Comparison of ENCODE assay signal across 1 cellular context in genomic region chr16:951660-952301, GRCh38.
A peak's percentile ranks its signal among the peaks of the same experiment; 100 is the strongest.
TF ChIP-seq lines count a peak whose summit lies in the region.

No MANE protein-coding gene starts in this region.

TF ChIP-seq in IMR-90, 13 proteins besides CTCF, POLR2A, EP300 and RAD21:
- peak; percentile 99 for TF ChIP-seq BHLHE40 (IDR thresholded peaks at IDR 0.05; ENCODE audit: low read depth, low read length)
- TF ChIP-seq USF2 (IDR thresholded peaks at IDR 0.05; ENCODE audit: low read depth, low read length), result peak; percentile 21; the same call in 1 of the 2 replicates
- TF ChIP-seq RFX5 (IDR thresholded peaks at IDR 0.05; ENCODE audit: low read depth, low read length), result no peak
- no peak for TF ChIP-seq FOS (IDR thresholded peaks at IDR 0.05; ENCODE audit: low read depth, low read length)
- TF ChIP-seq ELK1 (IDR thresholded peaks at IDR 0.05; ENCODE audit: borderline replicate concordance, low read depth, low read length), result no peak
- no peak for TF ChIP-seq NFE2L2 (IDR thresholded peaks at IDR 0.05; ENCODE audit: low read depth, low read length)
- peak; percentile 32 for TF ChIP-seq RCOR1 (IDR thresholded peaks at IDR 0.05; ENCODE audit: insufficient replicate concordance, low read length)
- TF ChIP-seq CEBPB (IDR thresholded peaks at IDR 0.05; ENCODE audit: low read depth, low read length), result no peak
- TF ChIP-seq MAZ (IDR thresholded peaks at IDR 0.05; ENCODE audit: borderline replicate concordance, low read depth, low read length), result peak; percentile 64
- TF ChIP-seq MXI1 (IDR thresholded peaks at IDR 0.05; ENCODE audit: borderline replicate concordance, low read depth, low read length), result no peak
- TF ChIP-seq CHD1 (IDR thresholded peaks at IDR 0.05; ENCODE audit: low read depth, low read length), result no peak
- TF ChIP-seq MAFK (IDR thresholded peaks at IDR 0.05; ENCODE audit: low read depth, low read length), result no peak
- TF ChIP-seq SMC3 (IDR thresholded peaks at IDR 0.05; ENCODE audit: low read depth, low read length), result no peak
